In the genomic region with DNA sequence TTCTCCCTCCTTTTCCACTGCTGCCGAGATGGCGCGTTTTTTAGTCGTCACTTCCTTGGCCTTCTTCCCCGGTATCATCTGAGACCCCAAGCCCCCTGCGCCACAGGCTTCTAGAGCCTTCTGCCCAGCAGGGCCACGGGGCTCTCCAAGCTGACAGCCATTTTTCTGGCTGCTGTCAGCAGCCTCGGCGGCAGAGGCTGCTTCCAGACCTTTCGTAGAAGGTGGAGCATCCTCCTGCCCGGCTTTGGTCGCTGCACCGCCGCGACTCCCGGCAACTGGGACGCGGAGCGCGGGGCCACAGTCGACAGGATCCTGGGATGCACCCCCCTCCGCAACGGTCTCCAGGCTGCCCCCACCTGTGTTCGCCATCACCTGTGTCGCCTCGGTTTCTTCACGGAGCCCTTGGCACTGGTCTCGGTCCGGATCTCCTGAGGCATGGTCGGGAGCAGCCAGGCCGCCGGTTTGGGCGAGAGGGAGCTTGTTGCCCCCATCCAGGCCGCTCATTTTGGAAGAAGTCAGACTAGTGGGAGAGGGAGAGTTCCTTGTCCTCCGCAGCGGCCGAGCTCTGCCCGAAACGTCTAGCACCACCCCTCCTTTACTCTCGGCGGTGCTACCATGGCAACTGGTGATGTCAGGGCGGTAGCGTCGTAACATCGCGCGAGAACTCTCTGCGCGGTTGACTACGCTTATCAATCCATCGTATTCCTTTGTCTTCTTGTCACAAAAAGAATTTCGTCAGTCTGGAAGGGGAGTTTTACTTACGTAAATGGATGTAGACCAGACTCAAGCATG, we compare ENCODE assay signal across 8 cellular contexts. TPM values are rescaled to one million over a fixed set of nuclear protein-coding genes. Genes with fewer than 3 reads are reported as not detected.
A peak's percentile ranks its signal among the peaks of the same experiment; 100 is the strongest.
DNase-seq lines count a peak whose midpoint lies in the region; ATAC-seq and TF ChIP-seq lines count a peak whose summit lies in the region.

A gene (minus strand): TSS at position 571 of the 792 bp plus-strand sequence. CDS start 67 bp downstream, at position 504.

- H3K27ac ChIP-seq in CD4-positive, alpha-beta T cell (ENCODE audit: low read depth, low read length) = peak within 1 kb of the TSS; percentile 92
- H3K27ac ChIP-seq in liver (ENCODE audit: low read depth in 1 of 2, low read length in 2 of 2) = peak within 1 kb of the TSS; percentile 78

- peak within 1 kb of the TSS; percentile 63 to 84 for H3K9ac ChIP-seq in liver (ENCODE audit: low read depth in 1 of 2, low read length in 2 of 2)

- TF ChIP-seq RAD21 in liver (IDR thresholded peaks at IDR 0.05) = no peak

- no peaks in the 10 kb centered on the region for H3K9me3 ChIP-seq in CD4-positive, alpha-beta T cell (ENCODE audit: control insufficient read depth, low read length)
- H3K9me3 ChIP-seq in liver (ENCODE audit: control insufficient read depth in 4 of 4, low read length in 3 of 4) = no peaks in the 10 kb centered on the region

- H3K4me3 ChIP-seq in liver (ENCODE audit: low read depth in 1 of 3, low read length in 3 of 3) = peak within 1 kb of the TSS; percentile 91 to 93 (median 92)

- no peak within 1 kb of the TSS for H3K4me3 Mint-ChIP-seq in CD4-positive, alpha-beta T cell

- H3K4me1 ChIP-seq in liver (ENCODE audit: control insufficient read depth in 4 of 4, insufficient read depth in 4 of 4, low read length in 3 of 4) = peaks cover 13 to 45% (median 41%) of the 10 kb centered on the region in 4 donors

- H3K36me3 ChIP-seq in liver (ENCODE audit: control insufficient read depth in 4 of 4, insufficient read depth in 3 of 4, low read depth in 1 of 4, low read length in 3 of 4) = peaks cover 0 to under 1% (median 0%) of the 10 kb centered on the region in 4 donors

- no peaks in the 10 kb centered on the region for H3K27me3 ChIP-seq in CD4-positive, alpha-beta T cell (ENCODE audit: control insufficient read depth, insufficient read depth, low read length)
- no peaks in the 10 kb centered on the region for H3K27me3 ChIP-seq in liver (ENCODE audit: control insufficient read depth in 4 of 4, insufficient read depth in 4 of 4, low read length in 3 of 4)

- H3K4me1 Mint-ChIP-seq in CD4-positive, alpha-beta T cell (ENCODE audit: low read depth) = peaks cover 6% of the 10 kb centered on the region

- H3K36me3 Mint-ChIP-seq in CD4-positive, alpha-beta T cell (ENCODE audit: low read depth) = no peaks in the 10 kb centered on the region

- under 1% methylated on average over 53 of the region's 53 CpGs for WGBS in liver

- H3K27ac Mint-ChIP-seq in CD4-positive, alpha-beta T cell = no peak within 1 kb of the TSS

- TF ChIP-seq CTCF in CD4-positive, alpha-beta T cell (IDR thresholded peaks at IDR 0.05) = no peak
- TF ChIP-seq CTCF in liver (IDR thresholded peaks at IDR 0.05; ENCODE audit: low read depth, low read length, missing input control) = no peak

- CTCF ChIA-PET in CD4-positive, alpha-beta T cell (lab: Charles Lee) = interaction anchor here (1.0 to 3.7 kb wide), 5 partner anchors 15 to 37 kb away, joined by 3 to 28 read pairs (median 4); no protein-coding TSS in a partner anchor

- DNase-seq in CD4-positive, alpha-beta T cell = peak; percentile 80 to 92 (median 86)
- DNase-seq in NCI-H82 (lab: John Stamatoyannopoulos, UW) (peak; percentile 98), ecto neural progenitor cell (ENCODE audit: low spot score) (peak; percentile 92)
- peak; percentile 88 to 91 for DNase-seq in activated CD4-positive, alpha-beta T cell treated with anti-CD3 and anti-CD28 coated beads, Interleukin-2, amount 50 U/mL, for 48 hours
- peak; percentile 88 for DNase-seq in stimulated activated CD4-positive, alpha-beta T cell treated with anti-CD3 and anti-CD28 coated beads, Interleukin-4, amount 100 ng/mL, for 1 hour

- POLR2A ChIA-PET in CD4-positive, alpha-beta T cell (lab: Charles Lee) = interaction anchor here (1.0 to 6.3 kb wide), 11 partner anchors 8 to 428 kb away, joined by 3 to 122 read pairs (median 5); a partner anchor contains a TSS

- H3K9me3 Mint-ChIP-seq in CD4-positive, alpha-beta T cell = no peaks in the 10 kb centered on the region

- no peaks in the 10 kb centered on the region for H3K27me3 Mint-ChIP-seq in CD4-positive, alpha-beta T cell

- intact Hi-C loops in CD4-positive, alpha-beta T cell (cut with DNase I, micrococcal nuclease) = loop anchor here (1.0 to 10.0 kb wide), 6 partner anchors 15 to 1349 kb away; a partner anchor contains a TSS

- ATAC-seq in CD4-positive, alpha-beta T cell (ENCODE audit: poor library complexity) = peak; percentile 96
- peak; percentile 100 for ATAC-seq in GM19455 (IDR thresholded peaks at IDR 0.05; ENCODE audit: unreplicated experiment)
- ATAC-seq in HG03575 (IDR thresholded peaks at IDR 0.05; ENCODE audit: extremely low read depth, insufficient number of reproducible peaks, low FRiP score, unreplicated experiment) = peak; percentile 98

TF ChIP-seq in liver, 16 proteins besides CTCF, POLR2A, EP300 and RAD21:
- TF ChIP-seq, protein P1, sequence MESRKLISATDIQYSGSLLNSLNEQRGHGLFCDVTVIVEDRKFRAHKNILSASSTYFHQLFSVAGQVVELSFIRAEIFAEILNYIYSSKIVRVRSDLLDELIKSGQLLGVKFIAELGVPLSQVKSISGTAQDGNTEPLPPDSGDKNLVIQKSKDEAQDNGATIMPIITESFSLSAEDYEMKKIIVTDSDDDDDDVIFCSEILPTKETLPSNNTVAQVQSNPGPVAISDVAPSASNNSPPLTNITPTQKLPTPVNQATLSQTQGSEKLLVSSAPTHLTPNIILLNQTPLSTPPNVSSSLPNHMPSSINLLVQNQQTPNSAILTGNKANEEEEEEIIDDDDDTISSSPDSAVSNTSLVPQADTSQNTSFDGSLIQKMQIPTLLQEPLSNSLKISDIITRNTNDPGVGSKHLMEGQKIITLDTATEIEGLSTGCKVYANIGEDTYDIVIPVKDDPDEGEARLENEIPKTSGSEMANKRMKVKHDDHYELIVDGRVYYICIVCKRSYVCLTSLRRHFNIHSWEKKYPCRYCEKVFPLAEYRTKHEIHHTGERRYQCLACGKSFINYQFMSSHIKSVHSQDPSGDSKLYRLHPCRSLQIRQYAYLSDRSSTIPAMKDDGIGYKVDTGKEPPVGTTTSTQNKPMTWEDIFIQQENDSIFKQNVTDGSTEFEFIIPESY (IDR thresholded peaks at IDR 0.05) = peak; percentile 99
- TF ChIP-seq EGR1 (IDR thresholded peaks at IDR 0.05; ENCODE audit: low read depth in 2 of 2) (no peak), GABPA (IDR thresholded peaks at IDR 0.05 in 1 of 2, conservative IDR thresholded peaks at IDR 0.05 in 1 of 2) (peak in 1 of 2 donors; percentile 57), YY1 (IDR thresholded peaks at IDR 0.05) (peak; percentile 75), TAF1 (conservative IDR thresholded peaks at IDR 0.05) (peak; percentile 80), FOXA2 (IDR thresholded peaks at IDR 0.05) (no peak), JUND (IDR thresholded peaks at IDR 0.05) (peak in 1 of 2 donors; percentile 28)
- TF ChIP-seq, protein P2, sequence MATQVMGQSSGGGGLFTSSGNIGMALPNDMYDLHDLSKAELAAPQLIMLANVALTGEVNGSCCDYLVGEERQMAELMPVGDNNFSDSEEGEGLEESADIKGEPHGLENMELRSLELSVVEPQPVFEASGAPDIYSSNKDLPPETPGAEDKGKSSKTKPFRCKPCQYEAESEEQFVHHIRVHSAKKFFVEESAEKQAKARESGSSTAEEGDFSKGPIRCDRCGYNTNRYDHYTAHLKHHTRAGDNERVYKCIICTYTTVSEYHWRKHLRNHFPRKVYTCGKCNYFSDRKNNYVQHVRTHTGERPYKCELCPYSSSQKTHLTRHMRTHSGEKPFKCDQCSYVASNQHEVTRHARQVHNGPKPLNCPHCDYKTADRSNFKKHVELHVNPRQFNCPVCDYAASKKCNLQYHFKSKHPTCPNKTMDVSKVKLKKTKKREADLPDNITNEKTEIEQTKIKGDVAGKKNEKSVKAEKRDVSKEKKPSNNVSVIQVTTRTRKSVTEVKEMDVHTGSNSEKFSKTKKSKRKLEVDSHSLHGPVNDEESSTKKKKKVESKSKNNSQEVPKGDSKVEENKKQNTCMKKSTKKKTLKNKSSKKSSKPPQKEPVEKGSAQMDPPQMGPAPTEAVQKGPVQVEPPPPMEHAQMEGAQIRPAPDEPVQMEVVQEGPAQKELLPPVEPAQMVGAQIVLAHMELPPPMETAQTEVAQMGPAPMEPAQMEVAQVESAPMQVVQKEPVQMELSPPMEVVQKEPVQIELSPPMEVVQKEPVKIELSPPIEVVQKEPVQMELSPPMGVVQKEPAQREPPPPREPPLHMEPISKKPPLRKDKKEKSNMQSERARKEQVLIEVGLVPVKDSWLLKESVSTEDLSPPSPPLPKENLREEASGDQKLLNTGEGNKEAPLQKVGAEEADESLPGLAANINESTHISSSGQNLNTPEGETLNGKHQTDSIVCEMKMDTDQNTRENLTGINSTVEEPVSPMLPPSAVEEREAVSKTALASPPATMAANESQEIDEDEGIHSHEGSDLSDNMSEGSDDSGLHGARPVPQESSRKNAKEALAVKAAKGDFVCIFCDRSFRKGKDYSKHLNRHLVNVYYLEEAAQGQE (IDR thresholded peaks at IDR 0.05) = peak; percentile 70
- TF ChIP-seq, protein P3, sequence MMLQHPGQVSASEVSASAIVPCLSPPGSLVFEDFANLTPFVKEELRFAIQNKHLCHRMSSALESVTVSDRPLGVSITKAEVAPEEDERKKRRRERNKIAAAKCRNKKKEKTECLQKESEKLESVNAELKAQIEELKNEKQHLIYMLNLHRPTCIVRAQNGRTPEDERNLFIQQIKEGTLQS (IDR thresholded peaks at IDR 0.05) = peak; percentile 65

RNA-seq across cellular contexts. Expression of the gene that starts here (rescaled TPM):
- total RNA-seq in CD4-positive, alpha-beta T cell = 10 to 100 TPM; 35.9 to 37.7 TPM
- 1 to 10 TPM; 3.6 to 7.4 TPM for total RNA-seq in liver
- polyA plus RNA-seq in liver = 1 to 10 TPM; 3.7 to 3.8 TPM

Comparison
In these comparisons a context has a peak if more than half of its experiments do, and no peak if none do; other contexts are left out.
1. Peak in every context shown above with its lines: DNase-seq, ATAC-seq, H3K4me3 ChIP-seq and H3K27ac ChIP-seq.
2. RNA of the gene that starts here (total RNA-seq): 35.9 to 37.7 TPM in CD4-positive, alpha-beta T cell; 3.6 to 7.4 TPM in liver; every median in the first group is over 4 times any median in the second.